ENCODE assay signal across 8 cellular contexts in the genomic region with DNA sequence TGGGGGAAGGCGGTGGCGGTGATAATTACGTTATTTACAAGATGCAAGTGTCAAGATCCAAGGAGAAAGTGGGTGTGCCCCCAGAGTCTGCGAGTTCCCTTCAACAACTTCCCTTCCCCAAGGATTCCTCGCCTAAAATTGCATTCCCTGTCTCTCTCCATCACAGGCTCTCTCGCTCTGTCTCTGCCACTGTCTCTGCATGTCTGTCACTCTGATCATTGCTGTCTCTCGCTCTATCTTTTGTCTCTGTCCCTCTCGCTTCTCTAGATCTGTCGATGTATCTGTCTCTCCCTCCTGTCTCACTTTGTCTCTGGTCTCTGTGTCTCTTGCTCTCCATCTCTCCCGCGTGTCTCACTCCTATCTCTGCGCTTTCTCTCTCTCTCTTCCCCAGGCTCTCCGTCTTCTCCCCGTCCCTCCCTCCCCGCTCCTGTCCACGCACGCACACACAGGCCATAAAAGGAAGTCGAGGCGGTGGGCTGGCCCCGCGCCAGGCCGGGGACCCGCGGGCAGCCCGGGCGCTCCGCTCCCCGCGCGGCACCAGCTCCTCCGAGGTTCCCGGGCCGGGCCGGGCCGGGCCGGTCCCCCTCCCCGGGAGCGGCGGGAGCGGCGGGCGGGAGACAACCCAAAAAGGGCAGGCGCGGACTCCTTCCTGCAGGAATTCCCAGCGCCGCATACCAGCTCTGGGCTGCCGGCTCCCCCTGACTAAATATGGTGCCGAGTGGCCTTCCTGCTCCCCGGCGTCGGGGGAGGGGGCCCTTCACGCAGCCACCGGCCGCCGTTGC. TPM values are rescaled to one million over a fixed set of nuclear protein-coding genes. Genes with fewer than 3 reads are reported as not detected.
A peak's percentile ranks its signal among the peaks of the same experiment; 100 is the strongest.
DNase-seq lines count a peak whose midpoint lies in the region; ATAC-seq and TF ChIP-seq lines count a peak whose summit lies in the region.

No MANE protein-coding gene starts in this region.

- no peak for TF ChIP-seq CTCF in CD8-positive, alpha-beta T cell (IDR thresholded peaks at IDR 0.05)
- TF ChIP-seq CTCF in fibroblast of lung (conservative IDR thresholded peaks at IDR 0.05 in 1 of 2, IDR thresholded peaks at IDR 0.05 in 1 of 2; ENCODE audit: low read depth in 1 of 2, low read length in 2 of 2) (no peak), neural cell (IDR thresholded peaks at IDR 0.05; ENCODE audit: poor library complexity, severe bottlenecking) (no peak)

- H3K4me3 ChIP-seq in CD8-positive, alpha-beta T cell (ENCODE audit: low read depth, low read length): peak overlapping the region; percentile 9
- peak overlapping the region; percentile 6 to 63 (median 56) for H3K4me3 ChIP-seq in fibroblast of lung (replicated peaks in 1 of 4; ENCODE audit: control extremely low read depth in 1 of 4, insufficient read depth in 1 of 4, low read depth in 3 of 4, low read length in 4 of 4)
- H3K4me3 ChIP-seq in neural cell (ENCODE audit: low read length): peak overlapping the region; percentile 66

- H3K27me3 Mint-ChIP-seq in CD8-positive, alpha-beta T cell (ENCODE audit: low read depth): peaks cover 39% of the 10 kb centered on the region

- H3K9me3 ChIP-seq in CD8-positive, alpha-beta T cell (ENCODE audit: low read length): no peaks in the 10 kb centered on the region
- H3K9me3 ChIP-seq in fibroblast of lung (ENCODE audit: control insufficient read depth, insufficient read depth, low read depth, low read length): no peaks in the 10 kb centered on the region
- no peaks in the 10 kb centered on the region for H3K9me3 ChIP-seq in neural cell (ENCODE audit: low read length)

- H3K4me1 ChIP-seq in CD8-positive, alpha-beta T cell (ENCODE audit: insufficient read depth, low read length): peaks cover 10% of the 10 kb centered on the region
- H3K4me1 ChIP-seq in fibroblast of lung (ENCODE audit: control insufficient read depth, extremely low read depth, insufficient read depth, low read length): no peaks in the 10 kb centered on the region

- H4K20me1 ChIP-seq in fibroblast of lung (ENCODE audit: control insufficient read depth, extremely low read depth, insufficient read depth, low read length): no peaks in the 10 kb centered on the region
- H4K20me1 ChIP-seq in neural cell (ENCODE audit: insufficient read depth): no peaks in the 10 kb centered on the region

- ATAC-seq in CD8-positive, alpha-beta T cell: no peak
- no peak for ATAC-seq in GM21390 (IDR thresholded peaks at IDR 0.05; ENCODE audit: unreplicated experiment)

- H3K9me2 ChIP-seq in neural cell (ENCODE audit: insufficient read depth, low read length): no peaks in the 10 kb centered on the region

- no peak overlapping the region for H3K4me3 Mint-ChIP-seq in CD8-positive, alpha-beta T cell

- no peak for TF ChIP-seq EP300 in neural cell (conservative IDR thresholded peaks at IDR 0.05; ENCODE audit: poor library complexity, severe bottlenecking)

- H3K4me1 Mint-ChIP-seq in CD8-positive, alpha-beta T cell (ENCODE audit: low read depth): peaks cover 5% of the 10 kb centered on the region

- no peaks in the 10 kb centered on the region for H3K36me3 Mint-ChIP-seq in CD8-positive, alpha-beta T cell

- POLR2A ChIA-PET in CD8-positive, alpha-beta T cell (lab: Charles Lee): no interaction called here

- peak overlapping the region; percentile 87 for H2AFZ ChIP-seq in fibroblast of lung (ENCODE audit: low read length)
- no peak overlapping the region for H2AFZ ChIP-seq in neural cell (ENCODE audit: low read depth, low read length)

- no peak for DNase-seq in CD8-positive, alpha-beta T cell
- DNase-seq in RPMI7951 (ENCODE audit: low read depth) (peak; percentile 26), fibroblast of lung (ENCODE audit: low read depth in 2 of 2) (peak; percentile 42 to 61), A172 (ENCODE audit: low spot score) (no peak), GDM1 (lab: John Stamatoyannopoulos, UW) (no peak)
- no peak for DNase-seq in stimulated activated CD4-positive, alpha-beta T cell treated with anti-CD3 and anti-CD28 coated beads, Interleukin-2, amount 100 ng/mL, for 48 hours

- H3K4me2 ChIP-seq in fibroblast of lung (ENCODE audit: extremely low read depth, insufficient read depth, low read length) (peak overlapping the region; percentile 78), neural cell (ENCODE audit: low read length) (no peak overlapping the region)

- peaks cover 6% of the 10 kb centered on the region for H3K27me3 ChIP-seq in CD8-positive, alpha-beta T cell (ENCODE audit: insufficient read depth, low read length)
- H3K27me3 ChIP-seq in fibroblast of lung (ENCODE audit: control insufficient read depth, insufficient read depth, low read length) (peaks cover 29% of the 10 kb centered on the region), neural cell (ENCODE audit: insufficient read depth, low read depth, low read length) (peaks cover 54% of the 10 kb centered on the region)

- no peak for TF ChIP-seq RAD21 in neural cell (conservative IDR thresholded peaks at IDR 0.05)

- H3K9me3 Mint-ChIP-seq in CD8-positive, alpha-beta T cell: no peaks in the 10 kb centered on the region

- intact Hi-C loops in CD8-positive, alpha-beta T cell (cut with DNase I, micrococcal nuclease): no loop called here

- no peak overlapping the region for H3K9ac ChIP-seq in fibroblast of lung (ENCODE audit: insufficient read depth, low read length)
- H3K9ac ChIP-seq in neural cell (ENCODE audit: low read length): no peak overlapping the region

- H3K27ac Mint-ChIP-seq in CD8-positive, alpha-beta T cell: no peak overlapping the region

- CTCF ChIA-PET in CD8-positive, alpha-beta T cell (lab: Charles Lee): no interaction called here

- no peaks in the 10 kb centered on the region for H3F3A ChIP-seq in neural cell (ENCODE audit: insufficient read depth, low read length, poor library complexity, severe bottlenecking)

- H3K79me2 ChIP-seq in fibroblast of lung (ENCODE audit: control insufficient read depth, insufficient read depth, low read length): no peaks in the 10 kb centered on the region
- H3K79me2 ChIP-seq in neural cell (replicated peaks; ENCODE audit: insufficient read depth, low read length): no peaks in the 10 kb centered on the region

- H3K27ac ChIP-seq in CD8-positive, alpha-beta T cell (ENCODE audit: low read depth, low read length): no peak overlapping the region
- H3K27ac ChIP-seq in fibroblast of lung (ENCODE audit: insufficient read depth, low read length): no peak overlapping the region
- H3K27ac ChIP-seq in neural cell (ENCODE audit: low read length): no peak overlapping the region

- no peaks in the 10 kb centered on the region for H3K36me3 ChIP-seq in CD8-positive, alpha-beta T cell (ENCODE audit: insufficient read depth, low read length)
- no peaks in the 10 kb centered on the region for H3K36me3 ChIP-seq in fibroblast of lung (ENCODE audit: control insufficient read depth, insufficient read depth, low read length)
- H3K36me3 ChIP-seq in neural cell (ENCODE audit: insufficient read depth, low read length): no peaks in the 10 kb centered on the region

TF ChIP-seq in neural cell, 6 proteins besides CTCF, POLR2A, EP300 and RAD21:
- TF ChIP-seq SMC3 (conservative IDR thresholded peaks at IDR 0.05; ENCODE audit: poor library complexity) (no peak), MXI1 (conservative IDR thresholded peaks at IDR 0.05; ENCODE audit: poor library complexity, severe bottlenecking) (no peak), POLR2AphosphoS5 (IDR thresholded peaks at IDR 0.05) (no peak), EZH2 (IDR thresholded peaks at IDR 0.05; ENCODE audit: borderline replicate concordance, insufficient read depth, low read length, poor library complexity, severe bottlenecking) (peak; percentile 19)
- TF ChIP-seq, protein P1, sequence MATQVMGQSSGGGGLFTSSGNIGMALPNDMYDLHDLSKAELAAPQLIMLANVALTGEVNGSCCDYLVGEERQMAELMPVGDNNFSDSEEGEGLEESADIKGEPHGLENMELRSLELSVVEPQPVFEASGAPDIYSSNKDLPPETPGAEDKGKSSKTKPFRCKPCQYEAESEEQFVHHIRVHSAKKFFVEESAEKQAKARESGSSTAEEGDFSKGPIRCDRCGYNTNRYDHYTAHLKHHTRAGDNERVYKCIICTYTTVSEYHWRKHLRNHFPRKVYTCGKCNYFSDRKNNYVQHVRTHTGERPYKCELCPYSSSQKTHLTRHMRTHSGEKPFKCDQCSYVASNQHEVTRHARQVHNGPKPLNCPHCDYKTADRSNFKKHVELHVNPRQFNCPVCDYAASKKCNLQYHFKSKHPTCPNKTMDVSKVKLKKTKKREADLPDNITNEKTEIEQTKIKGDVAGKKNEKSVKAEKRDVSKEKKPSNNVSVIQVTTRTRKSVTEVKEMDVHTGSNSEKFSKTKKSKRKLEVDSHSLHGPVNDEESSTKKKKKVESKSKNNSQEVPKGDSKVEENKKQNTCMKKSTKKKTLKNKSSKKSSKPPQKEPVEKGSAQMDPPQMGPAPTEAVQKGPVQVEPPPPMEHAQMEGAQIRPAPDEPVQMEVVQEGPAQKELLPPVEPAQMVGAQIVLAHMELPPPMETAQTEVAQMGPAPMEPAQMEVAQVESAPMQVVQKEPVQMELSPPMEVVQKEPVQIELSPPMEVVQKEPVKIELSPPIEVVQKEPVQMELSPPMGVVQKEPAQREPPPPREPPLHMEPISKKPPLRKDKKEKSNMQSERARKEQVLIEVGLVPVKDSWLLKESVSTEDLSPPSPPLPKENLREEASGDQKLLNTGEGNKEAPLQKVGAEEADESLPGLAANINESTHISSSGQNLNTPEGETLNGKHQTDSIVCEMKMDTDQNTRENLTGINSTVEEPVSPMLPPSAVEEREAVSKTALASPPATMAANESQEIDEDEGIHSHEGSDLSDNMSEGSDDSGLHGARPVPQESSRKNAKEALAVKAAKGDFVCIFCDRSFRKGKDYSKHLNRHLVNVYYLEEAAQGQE (IDR thresholded peaks at IDR 0.05; ENCODE audit: borderline replicate concordance): no peak

RNA-seq across cellular contexts. Expression of gene MYH11, which starts 1.1 kb away (rescaled TPM):
- total RNA-seq in CD8-positive, alpha-beta T cell: not detected
- total RNA-seq in RPMI7951 (2014; rRNA removed; shearing (Covaris generic)): not detected in 2 replicates
- 14.5 and 28.8 TPM in 2 replicates for total RNA-seq in fibroblast of lung
- 1.3 and 1.9 TPM in 2 replicates for polyA plus RNA-seq in fibroblast of lung
- polyA plus RNA-seq in fibroblast of lung (2012): 6.5 and 7.1 TPM in 2 replicates
- 3.1 and 3.8 TPM in 2 replicates for polyA minus RNA-seq in fibroblast of lung (ENCODE audit: low replicate concordance)
- not detected in 2 replicates for polyA plus RNA-seq in neural cell
- polyA minus RNA-seq in neural cell: not detected in 2 replicates
- total RNA-seq in A172 (2014; rRNA removed; shearing (Covaris generic)): not detected in 2 replicates

RNA-seq across cellular contexts. Expression of gene CEP20, which starts 30.4 kb away (rescaled TPM):
- 10 to 100 TPM; 12.5 to 13.6 TPM for total RNA-seq in CD8-positive, alpha-beta T cell
- total RNA-seq in RPMI7951 (2014; rRNA removed; shearing (Covaris generic)): 59.6 and 75.2 TPM in 2 replicates
- total RNA-seq in fibroblast of lung: 56.2 and 60.9 TPM in 2 replicates
- polyA plus RNA-seq in fibroblast of lung: 42.9 and 56.6 TPM in 2 replicates
- polyA plus RNA-seq in fibroblast of lung (2012): 30.8 and 37.4 TPM in 2 replicates
- 5.9 and 15.1 TPM in 2 replicates for polyA minus RNA-seq in fibroblast of lung (ENCODE audit: low replicate concordance)
- polyA plus RNA-seq in neural cell: 35.8 and 59.7 TPM in 2 replicates
- 41.6 and 44.1 TPM in 2 replicates for polyA minus RNA-seq in neural cell
- 130 and 138 TPM in 2 replicates for total RNA-seq in A172 (2014; rRNA removed; shearing (Covaris generic))

Comparison
In these comparisons a context has a peak if more than half of its experiments do, and no peak if none do; other contexts are left out.
1. DNase-seq: peak in RPMI7951 (single experiment) and fibroblast of lung (2 of 2); none in CD8-positive, alpha-beta T cell (0 of 7), A172 (single experiment), stimulated activated CD4-positive, alpha-beta T cell treated with anti-CD3 and anti-CD28 coated beads, Interleukin-2, amount 100 ng/mL, for 48 hours (0 of 2) and GDM1 (single experiment).
2. H3K4me3 ChIP-seq: peak in every context shown above with its lines; median percentile 66 in neural cell; 56 in fibroblast of lung; 9 in CD8-positive, alpha-beta T cell.
3. RNA of gene MYH11, which starts 1.1 kb away (total RNA-seq): 14.5 to 28.8 TPM in fibroblast of lung; not detected in CD8-positive, alpha-beta T cell, not detected in RPMI7951 and not detected in A172; every median in the first group is over 10 times any median in the second.